In genomic region chr9:5869315-5870019, GRCh38 we compare ENCODE assay signal across 1 cellular context.
TF ChIP-seq lines count a peak whose summit lies in the region.

No MANE protein-coding gene starts in this region.

TF ChIP-seq in K562, 482 proteins besides CTCF, POLR2A, EP300 and RAD21 (continued from another document and continues in another):
- TF ChIP-seq CXXC5 (CRISPR knock-in tag; IDR thresholded peaks at IDR 0.05) (peak; percentile 38; the same call in 1 of the 2 replicates), MYC (IDR thresholded peaks at IDR 0.05; ENCODE audit: low read depth, low read length) (peak; percentile 68), MYC (CRISPR knock-in tag; IDR thresholded peaks at IDR 0.05; ENCODE audit: borderline replicate concordance, low read depth) (no peak), CBFA2T3 (IDR thresholded peaks at IDR 0.05) (no peak), JUND (IDR thresholded peaks at IDR 0.05; ENCODE audit: borderline replicate concordance, low read depth, low read length) (0 out of 2 replicates have a peak, but pooled peaks have one; percentile 47), JUND (tag; IDR thresholded peaks at IDR 0.05; ENCODE audit: borderline replicate concordance, low read depth, low read length) (peak; percentile 33; the same call in 1 of the 3 replicates), RCOR1 (IDR thresholded peaks at IDR 0.05; ENCODE audit: borderline replicate concordance in 1 of 2, low read depth in 2 of 2, low read length in 2 of 2) (peak in 1 of 2 experiments; percentile 66; a peak in 2 of 4 replicates), ZNF282 (CRISPR knock-in tag; IDR thresholded peaks at IDR 0.05) (no peak), SMC3 (conservative IDR thresholded peaks at IDR 0.05; ENCODE audit: insufficient read depth, low read depth, low read length) (0 out of 2 replicates have a peak, but pooled peaks have one; percentile 37), ELK1 (CRISPR knock-in tag; IDR thresholded peaks at IDR 0.05) (no peak), KLF6 (CRISPR knock-in tag; IDR thresholded peaks at IDR 0.05; ENCODE audit: borderline replicate concordance) (0 out of 2 replicates have a peak, but pooled peaks have one; percentile 47), JUN (IDR thresholded peaks at IDR 0.05; ENCODE audit: borderline replicate concordance, low read depth, low read length) (no peak), JUN (CRISPR knock-in tag; IDR thresholded peaks at IDR 0.05; ENCODE audit: borderline replicate concordance) (no peak), NR4A1 (CRISPR knock-in tag; IDR thresholded peaks at IDR 0.05) (no peak), NR4A1 (tag; IDR thresholded peaks at IDR 0.05) (peak; percentile 39; the same call in 1 of the 2 replicates), MAFG (tag; conservative IDR thresholded peaks at IDR 0.05) (no peak), XRCC3 (IDR thresholded peaks at IDR 0.05) (no peak), ZHX1 (conservative IDR thresholded peaks at IDR 0.05; ENCODE audit: low read length) (no peak), SUPT5H (IDR thresholded peaks at IDR 0.05) (no peak), CREM (IDR thresholded peaks at IDR 0.05; ENCODE audit: low read depth) (0 out of 2 replicates have a peak, but pooled peaks have one; percentile 13), RUNX1 (IDR thresholded peaks at IDR 0.05; ENCODE audit: low read depth) (no peak), GATA2 (CRISPR knock-in tag; IDR thresholded peaks at IDR 0.05) (no peak), ZNF584 (CRISPR knock-in tag; IDR thresholded peaks at IDR 0.05; ENCODE audit: low read depth) (peak; percentile 52; the same call in 1 of the 2 replicates), PKNOX1 (IDR thresholded peaks at IDR 0.05) (no peak), ZNF511 (CRISPR knock-in tag; IDR thresholded peaks at IDR 0.05) (no peak), PCBP2 (IDR thresholded peaks at IDR 0.05; ENCODE audit: low read depth, low read length, poor library complexity, severe bottlenecking) (no peak), RFX7 (CRISPR knock-in tag; IDR thresholded peaks at IDR 0.05) (no peak), EP400 (IDR thresholded peaks at IDR 0.05) (peak; percentile 21; the same call in 1 of the 2 replicates), FIP1L1 (IDR thresholded peaks at IDR 0.05; ENCODE audit: low read depth, low read length, poor library complexity, severe bottlenecking) (no peak), NR2C2 (CRISPR knock-in tag; IDR thresholded peaks at IDR 0.05) (no peak), NR2C2 (tag; IDR thresholded peaks at IDR 0.05) (no peak), ATF6 (CRISPR knock-in tag; IDR thresholded peaks at IDR 0.05) (no peak), MCM5 (IDR thresholded peaks at IDR 0.05; ENCODE audit: low read depth) (no peak), HEY1 (CRISPR knock-in tag; IDR thresholded peaks at IDR 0.05; ENCODE audit: borderline replicate concordance) (no peak), RBM15 (IDR thresholded peaks at IDR 0.05; ENCODE audit: insufficient read depth, low read length) (no peak), SIX5 (IDR thresholded peaks at IDR 0.05; ENCODE audit: borderline replicate concordance in 1 of 2, insufficient read depth in 1 of 2, low read depth in 1 of 2, low read length in 2 of 2) (no peak), ADNP (tag; IDR thresholded peaks at IDR 0.05) (no peak), GABPA (tag; conservative IDR thresholded peaks at IDR 0.05; ENCODE audit: low read depth) (no peak), ZNF644 (tag; IDR thresholded peaks at IDR 0.05; ENCODE audit: low read depth) (no peak), SMARCE1 (IDR thresholded peaks at IDR 0.05) (no peak), ILF3 (IDR thresholded peaks at IDR 0.05; ENCODE audit: borderline replicate concordance) (no peak), ZNF444 (CRISPR knock-in tag; IDR thresholded peaks at IDR 0.05) (no peak), ETS2 (tag; IDR thresholded peaks at IDR 0.05; ENCODE audit: borderline replicate concordance, poor library complexity, severe bottlenecking) (no peak), COPS2 (conservative IDR thresholded peaks at IDR 0.05) (no peak), ETV6 (IDR thresholded peaks at IDR 0.05; ENCODE audit: borderline replicate concordance in 1 of 2, low read depth in 2 of 2, low read length in 1 of 2) (no peak), ETV6 (CRISPR knock-in tag; IDR thresholded peaks at IDR 0.05; ENCODE audit: borderline replicate concordance) (no peak), TEAD4 (IDR thresholded peaks at IDR 0.05; ENCODE audit: low read length) (0 out of 2 replicates have a peak, but pooled peaks have one; percentile 10), TEAD4 (CRISPR knock-in tag; IDR thresholded peaks at IDR 0.05; ENCODE audit: borderline replicate concordance) (no peak), E2F5 (CRISPR knock-in tag; IDR thresholded peaks at IDR 0.05) (no peak), MAX (CRISPR knock-in tag; IDR thresholded peaks at IDR 0.05) (peak; percentile 51; the same call in 1 of the 2 replicates), ETS1 (conservative IDR thresholded peaks at IDR 0.05; ENCODE audit: control insufficient read depth, low read depth, low read length) (no peak), ZNF408 (CRISPR knock-in tag; IDR thresholded peaks at IDR 0.05; ENCODE audit: low read depth) (no peak), ZNF384 (IDR thresholded peaks at IDR 0.05; ENCODE audit: low read depth, low read length) (0 out of 2 replicates have a peak, but pooled peaks have one; percentile 23), SETDB1 (IDR thresholded peaks at IDR 0.05; ENCODE audit: low read length) (no peak), C11orf30 (IDR thresholded peaks at IDR 0.05; ENCODE audit: low read depth) (no peak), DIDO1 (tag; IDR thresholded peaks at IDR 0.05; ENCODE audit: low read depth) (no peak), ZNF449 (CRISPR knock-in tag; IDR thresholded peaks at IDR 0.05) (no peak), MCM7 (IDR thresholded peaks at IDR 0.05) (no peak)
